30 cellular contexts compared by ENCODE assay signal in genomic region chr10:44168478-44168877, GRCh38.
"Had no signal": no experiment of that assay in that cellular context is flagged by ENCODE, and none has a peak within 500 bp of the region (broad histone marks: within the 10 kb centered on the region; RNA-seq: fewer than 3 reads in every experiment).

No MANE protein-coding gene starts in this region.

- H3K36me3 Mint-ChIP-seq: activated CD4-positive, alpha-beta memory T cell treated with anti-CD3 and anti-CD28 coated beads for 36 hours; activated CD8-positive, alpha-beta memory T cell treated with anti-CD3 and anti-CD28 coated beads, Interleukin-2, amount 10 ng/mL, durations not matched to agents 7 days and 5 days; activated naive CD4-positive, alpha-beta T cell treated with anti-CD3 and anti-CD28 coated beads, Interleukin-2, amount 50 U/mL, for 24 hours; activated naive CD8-positive, alpha-beta T cell treated with anti-CD3 and anti-CD28 coated beads for 36 hours had no signal

- H3K4me1 Mint-ChIP-seq: activated CD4-positive, alpha-beta T cell treated with anti-CD3 and anti-CD28 coated beads for 36 hours; activated CD4-positive, alpha-beta T cell treated with anti-CD3 and anti-CD28 coated beads, Interleukin-2, amount 10 ng/mL, durations not matched to agents 24 days and 14 days; activated CD8-positive, alpha-beta memory T cell treated with anti-CD3 and anti-CD28 coated beads, Interleukin-2, amount 10 ng/mL, durations not matched to agents 7 days and 5 days; activated naive CD4-positive, alpha-beta T cell treated with anti-CD3 and anti-CD28 coated beads, Interleukin-2, amount 50 U/mL, for 24 hours; activated naive CD8-positive, alpha-beta T cell treated with anti-CD3 and anti-CD28 coated beads for 36 hours; activated naive CD8-positive, alpha-beta T cell treated with anti-CD3 and anti-CD28 coated beads, Interleukin-2, amount 50 U/mL, for 24 hours had no signal

- H3K27me3 Mint-ChIP-seq: activated CD8-positive, alpha-beta memory T cell treated with anti-CD3 and anti-CD28 coated beads, Interleukin-2, amount 10 ng/mL, durations not matched to agents 7 days and 5 days had no signal

- H3K27ac ChIP-seq: adrenal gland, body of pancreas, colonic mucosa, epithelial cell of prostate, esophagus squamous epithelium, gastroesophageal sphincter, hepatocyte had no signal

- H3K4me3 Mint-ChIP-seq: activated CD4-positive, alpha-beta memory T cell treated with anti-CD3 and anti-CD28 coated beads for 36 hours; activated CD4-positive, alpha-beta T cell treated with anti-CD3 and anti-CD28 coated beads for 36 hours; activated CD4-positive, alpha-beta T cell treated with anti-CD3 and anti-CD28 coated beads, Interleukin-2, amount 10 ng/mL, durations not matched to agents 24 days and 14 days; activated CD8-positive, alpha-beta memory T cell treated with anti-CD3 and anti-CD28 coated beads, Interleukin-2, amount 10 ng/mL, durations not matched to agents 7 days and 5 days; activated CD8-positive, alpha-beta T cell treated with anti-CD3 and anti-CD28 coated beads, Interleukin-2, amount 10 ng/mL, durations not matched to agents 7 days and 5 days; activated naive CD4-positive, alpha-beta T cell treated with anti-CD3 and anti-CD28 coated beads for 36 hours; activated naive CD4-positive, alpha-beta T cell treated with anti-CD3 and anti-CD28 coated beads, Interleukin-2, amount 50 U/mL, for 24 hours; activated naive CD8-positive, alpha-beta T cell treated with anti-CD3 and anti-CD28 coated beads for 36 hours; activated naive CD8-positive, alpha-beta T cell treated with anti-CD3 and anti-CD28 coated beads, Interleukin-2, amount 50 U/mL, for 24 hours; activated T-helper 1 cell treated with anti-CD3 and anti-CD28 coated beads, Interleukin-12 subunit alpha, Interleukin-12 subunit beta, Interleukin-2, Interleukin-4 antibody, amounts not matched to agents 30 ng/mL and 10 ng/mL and 1 ng/mL, durations not matched to agents 14 hours and 24 hours and 36 hours had no signal

- H3K4me3 ChIP-seq: adrenal gland, body of pancreas, colonic mucosa, esophagus squamous epithelium, gastroesophageal sphincter, hepatocyte had no signal

- H3K9me3 ChIP-seq: adrenal gland, body of pancreas, colonic mucosa, esophagus squamous epithelium, gastroesophageal sphincter, heart right ventricle had no signal

- H3K27me3 ChIP-seq: adrenal gland, body of pancreas, colonic mucosa, esophagus squamous epithelium, gastroesophageal sphincter, heart right ventricle, hepatocyte had no signal

- H3K36me3 ChIP-seq: adrenal gland, colonic mucosa, esophagus squamous epithelium, gastroesophageal sphincter, heart right ventricle had no signal

- DNase-seq: activated CD4-positive, alpha-beta memory T cell treated with anti-CD3 and anti-CD28 coated beads for 36 hours; activated CD4-positive, alpha-beta T cell treated with anti-CD3 and anti-CD28 coated beads for 36 hours; activated CD4-positive, alpha-beta T cell treated with anti-CD3 and anti-CD28 coated beads, Interleukin-2, amount 10 ng/mL, durations not matched to agents 24 days and 14 days; activated CD4-positive, CD25-positive, alpha-beta regulatory T cell; activated CD4-positive, CD25-positive, alpha-beta regulatory T cell treated with anti-CD3 and anti-CD28 coated beads, Interleukin-2, amount 50 U/mL, for 72 hours; activated CD8-positive, alpha-beta memory T cell treated with anti-CD3 and anti-CD28 coated beads, Interleukin-2, amount 10 ng/mL, durations not matched to agents 7 days and 5 days; activated CD8-positive, alpha-beta memory T cell treated with anti-CD3 and anti-CD28 coated beads, Interleukin-2, amount 50 U/mL, for 4 hours; activated CD8-positive, alpha-beta T cell treated with anti-CD3 and anti-CD28 coated beads, Interleukin-2, amount 10 ng/mL, durations not matched to agents 7 days and 5 days; activated effector memory CD4-positive, alpha-beta T cell treated with anti-CD3 and anti-CD28 coated beads, Interleukin-2, amount 50 U/mL, for 16 hours; activated naive CD4-positive, alpha-beta T cell treated with anti-CD3 and anti-CD28 coated beads for 36 hours; activated naive CD8-positive, alpha-beta T cell treated with anti-CD3 and anti-CD28 coated beads for 36 hours; activated naive CD8-positive, alpha-beta T cell treated with anti-CD3 and anti-CD28 coated beads, Interleukin-2, amount 50 U/mL, for 24 hours; activated T-cell treated with anti-CD3 and anti-CD28 coated beads, Interleukin-2, amount 50 U/mL, for 1 hour; activated T-cell treated with anti-CD3 and anti-CD28 coated beads, Interleukin-2, amount 50 U/mL, for 48 hours; adrenal gland; amygdala; aorta; body of pancreas; central memory CD4-positive, alpha-beta T cell; cerebellar nuclear complex; colonic mucosa; effector CD8-positive, alpha-beta T cell; esophagus squamous epithelium; heart right ventricle had no signal

- H3K9me3 Mint-ChIP-seq: activated CD4-positive, alpha-beta memory T cell treated with anti-CD3 and anti-CD28 coated beads for 36 hours; activated CD4-positive, alpha-beta T cell treated with anti-CD3 and anti-CD28 coated beads, Interleukin-2, amount 10 ng/mL, durations not matched to agents 24 days and 14 days; activated naive CD4-positive, alpha-beta T cell treated with anti-CD3 and anti-CD28 coated beads for 36 hours; activated naive CD4-positive, alpha-beta T cell treated with anti-CD3 and anti-CD28 coated beads, Interleukin-2, amount 50 U/mL, for 24 hours; activated naive CD8-positive, alpha-beta T cell treated with anti-CD3 and anti-CD28 coated beads for 36 hours; activated naive CD8-positive, alpha-beta T cell treated with anti-CD3 and anti-CD28 coated beads, Interleukin-2, amount 50 U/mL, for 24 hours; activated T-helper 1 cell treated with anti-CD3 and anti-CD28 coated beads, Interleukin-12 subunit alpha, Interleukin-12 subunit beta, Interleukin-2, Interleukin-4 antibody, amounts not matched to agents 30 ng/mL and 10 ng/mL and 1 ng/mL, durations not matched to agents 14 hours and 24 hours and 36 hours; activated T-helper 2 cell treated with anti-CD3 and anti-CD28 coated beads, Interferon-gamma antibody, Interleukin-2, Interleukin-4, amounts not matched to agents 10 μg/mL and 5 μg/mL and 100 μg/mL, durations not matched to agents 14 hours and 24 hours and 36 hours had no signal

- H3K4me1 ChIP-seq: adrenal gland, colonic mucosa had no signal

- H3K27ac Mint-ChIP-seq: activated CD4-positive, alpha-beta memory T cell treated with anti-CD3 and anti-CD28 coated beads for 36 hours; activated CD4-positive, alpha-beta T cell treated with anti-CD3 and anti-CD28 coated beads for 36 hours; activated CD4-positive, alpha-beta T cell treated with anti-CD3 and anti-CD28 coated beads, Interleukin-2, amount 10 ng/mL, durations not matched to agents 24 days and 14 days; activated CD8-positive, alpha-beta memory T cell treated with anti-CD3 and anti-CD28 coated beads, Interleukin-2, amount 10 ng/mL, durations not matched to agents 7 days and 5 days; activated CD8-positive, alpha-beta T cell treated with anti-CD3 and anti-CD28 coated beads, Interleukin-2, amount 10 ng/mL, durations not matched to agents 7 days and 5 days; activated naive CD4-positive, alpha-beta T cell treated with anti-CD3 and anti-CD28 coated beads for 36 hours; activated naive CD4-positive, alpha-beta T cell treated with anti-CD3 and anti-CD28 coated beads, Interleukin-2, amount 50 U/mL, for 24 hours; activated naive CD8-positive, alpha-beta T cell treated with anti-CD3 and anti-CD28 coated beads for 36 hours; activated naive CD8-positive, alpha-beta T cell treated with anti-CD3 and anti-CD28 coated beads, Interleukin-2, amount 50 U/mL, for 24 hours; activated T-helper 1 cell treated with anti-CD3 and anti-CD28 coated beads, Interleukin-12 subunit alpha, Interleukin-12 subunit beta, Interleukin-2, Interleukin-4 antibody, amounts not matched to agents 30 ng/mL and 10 ng/mL and 1 ng/mL, durations not matched to agents 14 hours and 24 hours and 36 hours; activated T-helper 2 cell treated with anti-CD3 and anti-CD28 coated beads, Interferon-gamma antibody, Interleukin-2, Interleukin-4, amounts not matched to agents 10 μg/mL and 5 μg/mL and 100 μg/mL, durations not matched to agents 14 hours and 24 hours and 36 hours had no signal
